Comparison of ENCODE assay signal across 1 cellular context in the genomic region with DNA sequence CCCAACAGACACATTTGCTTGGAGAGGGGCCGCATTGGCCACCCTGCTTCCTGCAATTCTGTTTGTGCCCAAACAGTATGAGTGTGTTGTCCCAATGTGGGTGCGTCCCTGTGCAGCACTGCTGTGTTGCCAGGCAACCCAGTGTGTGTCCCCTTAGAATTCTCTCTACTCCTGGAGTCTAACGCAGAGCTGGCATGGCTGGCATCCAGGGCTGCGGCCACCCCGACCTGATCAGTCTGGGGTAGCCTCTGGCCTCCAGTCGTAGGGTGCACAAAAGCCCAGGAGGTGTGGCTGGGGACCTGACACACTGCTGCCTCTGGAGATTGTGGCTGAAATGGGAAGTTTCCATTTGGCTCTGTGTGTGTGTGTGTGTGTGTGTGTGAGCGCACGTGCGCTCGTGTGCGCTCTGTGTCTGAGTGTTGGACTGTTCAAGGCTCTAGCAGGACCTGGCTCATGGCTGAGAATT.
TF ChIP-seq lines count a peak whose summit lies in the region.

No MANE protein-coding gene starts in this region.

TF ChIP-seq in GM23338, 12 proteins besides CTCF, POLR2A, EP300 and RAD21 (continued from another document):
- TF ChIP-seq REST (IDR thresholded peaks at IDR 0.05; ENCODE audit: unreplicated experiment) (no peak), ZNF114 (CRISPR knock-in tag; IDR thresholded peaks at IDR 0.05) (no peak), ZNF331 (CRISPR knock-in tag; IDR thresholded peaks at IDR 0.05; ENCODE audit: low read depth) (no peak), EZH2phosphoT487 (IDR thresholded peaks at IDR 0.05; ENCODE audit: unreplicated experiment) (no peak), POLR2AphosphoS5 (IDR thresholded peaks at IDR 0.05; ENCODE audit: low read depth) (no peak)
- TF ChIP-seq, protein P1, sequence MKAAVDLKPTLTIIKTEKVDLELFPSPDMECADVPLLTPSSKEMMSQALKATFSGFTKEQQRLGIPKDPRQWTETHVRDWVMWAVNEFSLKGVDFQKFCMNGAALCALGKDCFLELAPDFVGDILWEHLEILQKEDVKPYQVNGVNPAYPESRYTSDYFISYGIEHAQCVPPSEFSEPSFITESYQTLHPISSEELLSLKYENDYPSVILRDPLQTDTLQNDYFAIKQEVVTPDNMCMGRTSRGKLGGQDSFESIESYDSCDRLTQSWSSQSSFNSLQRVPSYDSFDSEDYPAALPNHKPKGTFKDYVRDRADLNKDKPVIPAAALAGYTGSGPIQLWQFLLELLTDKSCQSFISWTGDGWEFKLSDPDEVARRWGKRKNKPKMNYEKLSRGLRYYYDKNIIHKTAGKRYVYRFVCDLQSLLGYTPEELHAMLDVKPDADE (IDR thresholded peaks at IDR 0.05), result no peak
